In the genomic region with DNA sequence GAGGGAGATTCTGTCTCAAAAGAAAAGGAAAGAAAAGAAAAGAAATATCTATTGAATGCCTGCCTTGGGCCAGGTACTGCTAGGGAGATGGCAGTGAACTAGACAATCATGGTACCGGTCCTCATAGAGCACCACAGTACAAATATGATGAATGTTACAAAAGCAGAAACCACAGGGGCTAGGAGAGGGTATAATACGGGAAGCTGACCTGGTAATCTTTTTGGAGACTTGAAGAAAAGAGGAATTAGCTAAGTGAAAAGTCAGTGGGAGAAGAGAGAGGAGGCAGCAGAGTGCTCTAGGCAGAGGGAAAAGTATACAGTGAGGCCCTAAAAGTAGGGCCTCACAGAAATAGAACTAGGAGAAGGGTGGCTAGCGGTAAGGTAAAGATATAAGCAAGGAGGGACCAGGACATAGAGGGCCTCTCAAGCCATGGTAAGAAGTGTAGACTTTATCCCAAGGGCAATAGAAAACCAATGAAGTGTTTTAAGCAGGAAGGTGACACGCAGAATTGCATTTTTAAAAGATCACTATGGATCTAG, we compare ENCODE assay signal across 21 cellular contexts. TPM values are rescaled to one million over a fixed set of nuclear protein-coding genes. Genes with fewer than 3 reads are reported as not detected.
"Had no signal": no experiment of that assay in that cellular context is flagged by ENCODE, and none has a peak within 500 bp of the region (broad histone marks: within the 10 kb centered on the region; RNA-seq: fewer than 3 reads in every experiment).

No MANE protein-coding gene starts in this region.

- H3K27ac Mint-ChIP-seq: activated CD4-positive, alpha-beta memory T cell treated with anti-CD3 and anti-CD28 coated beads for 36 hours; activated CD4-positive, alpha-beta T cell treated with anti-CD3 and anti-CD28 coated beads for 36 hours; activated CD8-positive, alpha-beta memory T cell treated with anti-CD3 and anti-CD28 coated beads, Interleukin-2, amount 10 ng/mL, durations not matched to agents 7 days and 5 days; activated naive CD4-positive, alpha-beta T cell treated with anti-CD3 and anti-CD28 coated beads, Interleukin-2, amount 50 U/mL, for 24 hours; natural killer cell; progenitor cell of endocrine pancreas; stimulated activated naive B cell treated with anti-CD40 and anti-IgM and Interleukin-4, amounts not matched to agents 10 μg/mL and 1 μg/mL and 100 μg/mL, for 72 hours had no signal

- H3K4me1 Mint-ChIP-seq: activated CD4-positive, alpha-beta T cell treated with anti-CD3 and anti-CD28 coated beads for 36 hours; activated CD8-positive, alpha-beta memory T cell treated with anti-CD3 and anti-CD28 coated beads, Interleukin-2, amount 10 ng/mL, durations not matched to agents 7 days and 5 days; activated naive CD4-positive, alpha-beta T cell treated with anti-CD3 and anti-CD28 coated beads, Interleukin-2, amount 50 U/mL, for 24 hours; natural killer cell; stimulated activated naive B cell treated with anti-CD40 and anti-IgM and Interleukin-4, amounts not matched to agents 10 μg/mL and 1 μg/mL and 100 μg/mL, for 72 hours had no signal

- H3K27me3 Mint-ChIP-seq: activated naive CD4-positive, alpha-beta T cell treated with anti-CD3 and anti-CD28 coated beads, Interleukin-2, amount 50 U/mL, for 24 hours; progenitor cell of endocrine pancreas had no signal

- H3K9me3 ChIP-seq: adrenal gland, left ventricle myocardium inferior, right atrium auricular region, thyroid gland had no signal

- DNase-seq: activated CD4-positive, alpha-beta memory T cell treated with anti-CD3 and anti-CD28 coated beads for 36 hours; activated CD4-positive, alpha-beta T cell treated with anti-CD3 and anti-CD28 coated beads for 36 hours; activated CD8-positive, alpha-beta memory T cell treated with anti-CD3 and anti-CD28 coated beads, Interleukin-2, amount 10 ng/mL, durations not matched to agents 7 days and 5 days; activated effector memory CD4-positive, alpha-beta T cell treated with Interleukin-2 at 50 U/mL for 16 hours; activated T-cell treated with anti-CD3 and anti-CD28 coated beads, Interleukin-2, amount 50 U/mL, for 1 hour; adrenal gland; islet precursor cell; left ventricle myocardium inferior; mesenchymal stem cell; natural killer cell; stimulated activated CD4-positive, alpha-beta T cell treated with anti-CD3 and anti-CD28 coated beads, Interleukin-2, amount 100 ng/mL, for 48 hours; stimulated activated naive B cell treated with anti-CD40 and anti-IgM and Interleukin-4, amounts not matched to agents 10 μg/mL and 1 μg/mL and 100 μg/mL, for 72 hours; T-helper 9 cell; thyroid gland had no signal

- H3K4me3 Mint-ChIP-seq: activated CD4-positive, alpha-beta memory T cell treated with anti-CD3 and anti-CD28 coated beads for 36 hours; activated CD4-positive, alpha-beta T cell treated with anti-CD3 and anti-CD28 coated beads for 36 hours; activated CD8-positive, alpha-beta memory T cell treated with anti-CD3 and anti-CD28 coated beads, Interleukin-2, amount 10 ng/mL, durations not matched to agents 7 days and 5 days; activated naive CD4-positive, alpha-beta T cell treated with anti-CD3 and anti-CD28 coated beads, Interleukin-2, amount 50 U/mL, for 24 hours; natural killer cell; stimulated activated naive B cell treated with anti-CD40 and anti-IgM and Interleukin-4, amounts not matched to agents 10 μg/mL and 1 μg/mL and 100 μg/mL, for 72 hours had no signal

- H3K36me3 Mint-ChIP-seq: activated CD4-positive, alpha-beta memory T cell treated with anti-CD3 and anti-CD28 coated beads for 36 hours; activated CD8-positive, alpha-beta memory T cell treated with anti-CD3 and anti-CD28 coated beads, Interleukin-2, amount 10 ng/mL, durations not matched to agents 7 days and 5 days; activated naive CD4-positive, alpha-beta T cell treated with anti-CD3 and anti-CD28 coated beads, Interleukin-2, amount 50 U/mL, for 24 hours; natural killer cell; stimulated activated naive B cell treated with anti-CD40 and anti-IgM and Interleukin-4, amounts not matched to agents 10 μg/mL and 1 μg/mL and 100 μg/mL, for 72 hours had no signal

- ATAC-seq: activated CD4-positive, alpha-beta T cell treated with anti-CD3 and anti-CD28 coated beads for 36 hours; activated CD8-positive, alpha-beta memory T cell treated with anti-CD3 and anti-CD28 coated beads, Interleukin-2, amount 10 ng/mL, durations not matched to agents 7 days and 5 days; natural killer cell; stimulated activated naive B cell treated with anti-CD40 and anti-IgM and Interleukin-4, amounts not matched to agents 10 μg/mL and 1 μg/mL and 100 μg/mL, for 72 hours had no signal

- H3K27me3 ChIP-seq: adrenal gland, right atrium auricular region, thyroid gland had no signal

- H3K4me3 ChIP-seq: adrenal gland, left ventricle myocardium inferior, right atrium auricular region, thyroid gland had no signal

- H3K36me3 ChIP-seq: adrenal gland, left ventricle myocardium inferior, right atrium auricular region, thyroid gland had no signal

- H3K9me3 Mint-ChIP-seq: activated CD4-positive, alpha-beta memory T cell treated with anti-CD3 and anti-CD28 coated beads for 36 hours; activated naive CD4-positive, alpha-beta T cell treated with anti-CD3 and anti-CD28 coated beads, Interleukin-2, amount 50 U/mL, for 24 hours; natural killer cell; stimulated activated naive B cell treated with anti-CD40 and anti-IgM and Interleukin-4, amounts not matched to agents 10 μg/mL and 1 μg/mL and 100 μg/mL, for 72 hours had no signal

- H3K27ac ChIP-seq: adrenal gland, left ventricle myocardium inferior, right atrium auricular region, thyroid gland had no signal

- H3K4me1 ChIP-seq: adrenal gland, left ventricle myocardium inferior, right atrium auricular region, thyroid gland had no signal

RNA-seq across cellular contexts. Expression of a gene that starts 42.8 kb away (rescaled TPM):
- total RNA-seq: cardiac septum, left ventricle myocardium inferior, natural killer cell, omental fat pad, right atrium auricular region, skeletal muscle tissue, thyroid gland had no signal
- polyA plus RNA-seq: esophagus had no signal
